Comparison of ENCODE assay signal across 8 cellular contexts in genomic region chr4:183503497-183504063, GRCh38. TPM values are rescaled to one million over a fixed set of nuclear protein-coding genes. Genes with fewer than 3 reads are reported as not detected.
DNase-seq lines count a peak whose midpoint lies in the region; ATAC-seq and TF ChIP-seq lines count a peak whose summit lies in the region.

No MANE protein-coding gene starts in this region.

- H3K27ac ChIP-seq in HUES6 (ENCODE audit: low read depth, low read length): peak overlapping the region; percentile 80; the same call in 1 of the 2 replicates
- H3K27ac ChIP-seq in lower lobe of right lung: peak overlapping the region; percentile 98
- peak overlapping the region; percentile 94 to 98 (median 98) for H3K27ac ChIP-seq in upper lobe of left lung

- H3K36me3 ChIP-seq in HUES6 (ENCODE audit: control insufficient read depth, insufficient read depth, low read length) (no peaks in the 10 kb centered on the region), lower lobe of right lung (no peaks in the 10 kb centered on the region), upper lobe of left lung (no peaks in the 10 kb centered on the region)

- H3K9me3 ChIP-seq in HUES6 (ENCODE audit: control insufficient read depth, insufficient read depth, low read depth, low read length) (no peaks in the 10 kb centered on the region), lower lobe of right lung (no peaks in the 10 kb centered on the region), upper lobe of left lung (no peaks in the 10 kb centered on the region)

- H3K27me3 ChIP-seq in HUES6 (ENCODE audit: control insufficient read depth, insufficient read depth, low read length) (no peaks in the 10 kb centered on the region), lower lobe of right lung (ENCODE audit: low read depth) (no peaks in the 10 kb centered on the region), upper lobe of left lung (no peaks in the 10 kb centered on the region)

- no peak for TF ChIP-seq POLR2A in upper lobe of left lung (IDR thresholded peaks at IDR 0.05)

- WGBS in upper lobe of left lung, 2 donors: 0 to 1% methylated on average over 11 to 14 of the region's 15 CpGs

- H3K4me1 ChIP-seq in HUES6 (ENCODE audit: control insufficient read depth, insufficient read depth, low read length) (peaks cover 11% of the 10 kb centered on the region; the same call in 1 of the 2 replicates), lower lobe of right lung (peaks cover 39% of the 10 kb centered on the region), upper lobe of left lung (peaks cover 7 to 23% (median 21%) of the 10 kb centered on the region in 4 donors)

- in situ Hi-C loops in astrocyte of the spinal cord (cut with HindIII; ENCODE audit: low sequenced_read_pairs): no loop called here

- DNase-seq in NCI-H345 (lab: John Stamatoyannopoulos, UW) (peak; percentile 7), NCI-H345 treated with DMSO at 0.1 percent for 48 hours (lab: John Stamatoyannopoulos, UW; ENCODE audit: unreplicated experiment) (no peak), astrocyte of the spinal cord (ENCODE audit: low read depth, low spot score) (no peak), lower lobe of right lung (no peak), upper lobe of left lung (no peak), mesenteric fat pad (ENCODE audit: low spot score) (no peak)

- no peak for TF ChIP-seq EP300 in upper lobe of left lung (IDR thresholded peaks at IDR 0.05)

- H3K9ac ChIP-seq in HUES6 (ENCODE audit: low read length): peak overlapping the region; percentile 86

- TF ChIP-seq CTCF in astrocyte of the spinal cord (IDR thresholded peaks at IDR 0.05; ENCODE audit: low read depth, low read length): no peak
- no peak for TF ChIP-seq CTCF in lower lobe of right lung (IDR thresholded peaks at IDR 0.05)
- no peak for TF ChIP-seq CTCF in upper lobe of left lung (IDR thresholded peaks at IDR 0.05)

- H3K4me3 ChIP-seq in HUES6 (ENCODE audit: low read depth, low read length): peak overlapping the region; percentile 94
- H3K4me3 ChIP-seq in astrocyte of the spinal cord (ENCODE audit: low read depth, low read length): peak overlapping the region; percentile 85
- peak overlapping the region; percentile 88 for H3K4me3 ChIP-seq in lower lobe of right lung
- peak overlapping the region; percentile 43 to 98 (median 96) for H3K4me3 ChIP-seq in upper lobe of left lung

- intact Hi-C loops in lower lobe of right lung (cut with DNase I): no loop called here

- ATAC-seq in GM21447 (IDR thresholded peaks at IDR 0.05; ENCODE audit: unreplicated experiment) (peak; percentile 6), lower lobe of right lung (no peak), upper lobe of left lung (ENCODE audit: low FRiP score in 2 of 2) (no peak)

RNA-seq across cellular contexts. Expression of gene ING2, which starts 1.3 kb away (rescaled TPM):
- 9.5 TPM for total RNA-seq in lower lobe of right lung
- 10 to 100 TPM in 4 of 6 donors, 1 to 10 TPM in 2; 8.2 to 27.7 (median 10.8) TPM for total RNA-seq in upper lobe of left lung
- total RNA-seq in mesenteric fat pad: 6.9 TPM

RNA-seq across cellular contexts. Expression of gene CDKN2AIP, which starts 59.1 kb away (rescaled TPM):
- total RNA-seq in lower lobe of right lung (15.4 TPM), upper lobe of left lung (10 to 100 TPM in 5 of 6 donors, 1 to 10 TPM in 1; 7.8 to 25.7 (median 15.6) TPM), mesenteric fat pad (8.1 TPM)
